2 cellular contexts compared by ENCODE assay signal in genomic region chr10:6233725-6234277, GRCh38.
TF ChIP-seq lines count a peak whose summit lies in the region.

No MANE protein-coding gene starts in this region.

TF ChIP-seq in HepG2, 621 proteins besides CTCF, POLR2A, EP300 and RAD21:
- TF ChIP-seq ZNF280D (CRISPR knock-in tag; IDR thresholded peaks at IDR 0.05): no peak
- no peak for TF ChIP-seq HNF4A (CRISPR knock-in tag; IDR thresholded peaks at IDR 0.05)
- no peak for TF ChIP-seq ZNF451 (CRISPR knock-in tag; IDR thresholded peaks at IDR 0.05)
- no peak for TF ChIP-seq ZSCAN31 (CRISPR knock-in tag; IDR thresholded peaks at IDR 0.05; ENCODE audit: low read depth)
- peak; percentile 42 for TF ChIP-seq RBM22 (optimal IDR thresholded peaks at IDR 0.05; ENCODE audit: low read length)
- no peak for TF ChIP-seq ZSCAN5A (CRISPR knock-in tag; IDR thresholded peaks at IDR 0.05; ENCODE audit: borderline replicate concordance)
- no peak for TF ChIP-seq SMAD9 (CRISPR knock-in tag; IDR thresholded peaks at IDR 0.05)
- TF ChIP-seq KMT2A (CRISPR knock-in tag; IDR thresholded peaks at IDR 0.05): no peak
- no peak for TF ChIP-seq PBX2 (CRISPR knock-in tag; IDR thresholded peaks at IDR 0.05)
TF ChIP-seq in HepG2: peak in this region for 1.

TF ChIP-seq in GM12878, 131 proteins besides CTCF, POLR2A, EP300 and RAD21:
- TF ChIP-seq POLR2AphosphoS5 (IDR thresholded peaks at IDR 0.05; ENCODE audit: low read length) (peak; percentile 43; the same call in 1 of the 2 replicates), SMC3 (IDR thresholded peaks at IDR 0.05; ENCODE audit: borderline replicate concordance, low read length) (no peak)
TF ChIP-seq in GM12878: peak in this region for 1.
